8 cellular contexts compared by ENCODE assay signal in genomic region chr4:26217961-26218676, GRCh38.
DNase-seq lines count a peak whose midpoint lies in the region; ATAC-seq and TF ChIP-seq lines count a peak whose summit lies in the region.

No MANE protein-coding gene starts in this region.

- no peak for TF ChIP-seq POLR2A in uterus (IDR thresholded peaks at IDR 0.05)

- no peak overlapping the region for H3K23ac ChIP-seq in trophoblast cell (ENCODE audit: low read length)

- WGBS in trophoblast cell (ENCODE audit: extremely low coverage, insufficient coverage, insufficient read length): no CpG with 5 or more reads among the region's 16 CpGs

- H3K18ac ChIP-seq in trophoblast cell (ENCODE audit: low read length): no peak overlapping the region

- no peak overlapping the region for H3K4ac ChIP-seq in trophoblast cell (ENCODE audit: low read depth, low read length)

- H3K14ac ChIP-seq in trophoblast cell (ENCODE audit: low read length): no peak overlapping the region

- H3K4me3 Mint-ChIP-seq in type B pancreatic cell: no peak overlapping the region

- H3K79me2 ChIP-seq in trophoblast cell (ENCODE audit: control insufficient read depth, insufficient read depth, low read length, poor library complexity): no peaks in the 10 kb centered on the region

- DNase-seq in choroid plexus epithelial cell (ENCODE audit: low read depth): peak; percentile 48
- DNase-seq in trophoblast cell: peak; percentile 42 to 74
- DNase-seq in KG1 (lab: John Stamatoyannopoulos, UW): no peak
- DNase-seq in type B pancreatic cell (ENCODE audit: extremely low spot score, unreplicated experiment): no peak
- no peak for DNase-seq in uterus
- DNase-seq in H4 (ENCODE audit: low spot score): no peak

- no peaks in the 10 kb centered on the region for H3K36me3 Mint-ChIP-seq in type B pancreatic cell

- no peak overlapping the region for H2BK5ac ChIP-seq in trophoblast cell (ENCODE audit: low read depth, low read length, poor library complexity)

- no peak overlapping the region for H4K8ac ChIP-seq in trophoblast cell (ENCODE audit: low read depth, low read length)

- H4K91ac ChIP-seq in trophoblast cell (ENCODE audit: low read depth, low read length): no peak overlapping the region

- H3K9me3 ChIP-seq in trophoblast cell (ENCODE audit: insufficient read depth, low read depth, low read length) (no peaks in the 10 kb centered on the region), uterus (no peaks in the 10 kb centered on the region)

- H3K9ac ChIP-seq in trophoblast cell (ENCODE audit: low read length): no peak overlapping the region

- H2AFZ ChIP-seq in trophoblast cell (ENCODE audit: insufficient read depth, low read length, poor library complexity): no peak overlapping the region

- H3K4me1 ChIP-seq in trophoblast cell (ENCODE audit: control insufficient read depth in 1 of 2, insufficient read depth in 2 of 2, low read length in 2 of 2) (peaks cover 5 to 7% of the 10 kb centered on the region in 2 experiments), uterus (no peaks in the 10 kb centered on the region)

- H3K27me3 ChIP-seq in trophoblast cell (ENCODE audit: insufficient read depth, low read length) (no peaks in the 10 kb centered on the region), uterus (no peaks in the 10 kb centered on the region)

- no peaks in the 10 kb centered on the region for H3K36me3 ChIP-seq in trophoblast cell (ENCODE audit: control insufficient read depth in 1 of 2, insufficient read depth in 2 of 2, low read length in 2 of 2)
- no peaks in the 10 kb centered on the region for H3K36me3 ChIP-seq in uterus

- H3K4me3 ChIP-seq in choroid plexus epithelial cell (ENCODE audit: low read depth, low read length) (no peak overlapping the region), trophoblast cell (ENCODE audit: low read depth, low read length) (no peak overlapping the region), uterus (no peak overlapping the region)

- H3K27ac ChIP-seq in trophoblast cell (ENCODE audit: low read depth, low read length) (no peak overlapping the region), uterus (no peak overlapping the region)

- peaks cover 5% of the 10 kb centered on the region for H3K9me3 Mint-ChIP-seq in type B pancreatic cell

- H3K4me2 ChIP-seq in trophoblast cell (ENCODE audit: low read length): no peak overlapping the region

- intact Hi-C loops in uterus (cut with DNase I; ENCODE audit: low total_unique reads): no loop called here

- no peak overlapping the region for H2AK5ac ChIP-seq in trophoblast cell (ENCODE audit: low read length)

- no peak overlapping the region for H4K12ac ChIP-seq in trophoblast cell (ENCODE audit: low read depth, low read length)

- ATAC-seq in GM18508 (IDR thresholded peaks at IDR 0.05; ENCODE audit: insufficient read depth, unreplicated experiment): peak; percentile 76
- ATAC-seq in HG03039 (IDR thresholded peaks at IDR 0.05; ENCODE audit: unreplicated experiment): peak; percentile 79

- H3K4me1 Mint-ChIP-seq in type B pancreatic cell (ENCODE audit: unreplicated experiment): peaks cover 22% of the 10 kb centered on the region

- H2BK120ac ChIP-seq in trophoblast cell (ENCODE audit: insufficient read depth, low read length, poor library complexity): no peak overlapping the region

- no peak overlapping the region for H2BK12ac ChIP-seq in trophoblast cell (ENCODE audit: low read length)

- H3K27ac Mint-ChIP-seq in type B pancreatic cell: no peak overlapping the region

- peaks cover 12% of the 10 kb centered on the region for H3K27me3 Mint-ChIP-seq in type B pancreatic cell

- TF ChIP-seq CTCF in choroid plexus epithelial cell (conservative IDR thresholded peaks at IDR 0.05; ENCODE audit: low read depth, low read length) (no peak), type B pancreatic cell (conservative IDR thresholded peaks at IDR 0.05) (no peak), uterus (IDR thresholded peaks at IDR 0.05) (no peak)

- peaks cover 6% of the 10 kb centered on the region for H3K79me1 ChIP-seq in trophoblast cell (ENCODE audit: low read length)

Comparison
In these comparisons a context has a peak if more than half of its experiments do, and no peak if none do; other contexts are left out.
1. DNase-seq: peak in choroid plexus epithelial cell (single experiment) and trophoblast cell (2 of 2); none in KG1 (single experiment), type B pancreatic cell (single experiment), uterus (0 of 2) and H4 (single experiment).